In genomic region chr10:63268798-63269503, GRCh38 we compare ENCODE assay signal across 8 cellular contexts.
A peak's percentile ranks its signal among the peaks of the same experiment; 100 is the strongest.
DNase-seq lines count a peak whose midpoint lies in the region; ATAC-seq, FAIRE-seq and TF ChIP-seq lines count a peak whose summit lies in the region.

No MANE protein-coding gene starts in this region.

- TF ChIP-seq CTCF in epithelial cell of proximal tubule (conservative IDR thresholded peaks at IDR 0.05; ENCODE audit: low read depth, low read length): peak; percentile 29

- H3K27ac ChIP-seq in mucosa of rectum (ENCODE audit: low read depth in 2 of 2, low read length in 2 of 2): peak overlapping the region; percentile 93 to 99

- peak; percentile 94 for ATAC-seq in GM21367 (IDR thresholded peaks at IDR 0.05; ENCODE audit: unreplicated experiment)

- no peaks in the 10 kb centered on the region for H3K36me3 ChIP-seq in mucosa of rectum (ENCODE audit: control insufficient read depth in 2 of 2, insufficient read depth in 2 of 2, low read length in 2 of 2)

- DNase-seq in D341Med (ENCODE audit: low spot score): peak; percentile 66
- DNase-seq in HTR-8/SVneo (ENCODE audit: insufficient read length, low spot score): peak; percentile 84
- peak; percentile 95 for DNase-seq in NOMO-1 treated with dmso at 0.1 percent for 144 hours (lab: John Stamatoyannopoulos, UW; ENCODE audit: unreplicated experiment)
- peak; percentile 52 for DNase-seq in activated T-cell treated with anti-CD3 and anti-CD28 coated beads for 1 hour (ENCODE audit: low read depth)
- DNase-seq in epithelial cell of proximal tubule (ENCODE audit: low read depth): peak; percentile 90
- DNase-seq in stimulated activated CD8-positive, alpha-beta memory T cell treated with anti-CD3 and anti-CD28 coated beads, Interleukin-4, amount 100 ng/mL, for 48 hours: peak; percentile 76

- peaks cover 3 to 5% of the 10 kb centered on the region in 2 donors for H3K4me1 ChIP-seq in mucosa of rectum (ENCODE audit: control insufficient read depth in 2 of 2, insufficient read depth in 2 of 2, low read length in 2 of 2)

- H3K27me3 ChIP-seq in mucosa of rectum (ENCODE audit: control insufficient read depth in 2 of 2, insufficient read depth in 2 of 2, low read length in 2 of 2): no peaks in the 10 kb centered on the region

- peak; percentile 93 for FAIRE-seq in HTR-8/SVneo (lab: Jason Lieb, UNC)

- peak overlapping the region; percentile 65 for H3K4me3 ChIP-seq in epithelial cell of proximal tubule (ENCODE audit: low read depth, low read length)
- H3K4me3 ChIP-seq in mucosa of rectum (ENCODE audit: low read length in 2 of 2): peak overlapping the region; percentile 84 to 98

- no peaks in the 10 kb centered on the region for H3K9me3 ChIP-seq in mucosa of rectum (ENCODE audit: control insufficient read depth in 2 of 2, low read length in 2 of 2)

- H3K9ac ChIP-seq in mucosa of rectum (ENCODE audit: low read depth in 1 of 2, low read length in 2 of 2): peak overlapping the region; percentile 74 to 94

Comparison
In these comparisons a context has a peak if more than half of its experiments do, and no peak if none do; other contexts are left out.
1. Peak in every context shown above with its lines: DNase-seq, ATAC-seq, H3K4me3 ChIP-seq and H3K27ac ChIP-seq.